1 cellular context compared by ENCODE assay signal in genomic region chr7:158431941-158432347, GRCh38.
TF ChIP-seq lines count a peak whose summit lies in the region.

No MANE protein-coding gene starts in this region.

TF ChIP-seq in GM23338, 12 proteins besides CTCF, POLR2A, EP300 and RAD21 (continued from another document):
- TF ChIP-seq REST (IDR thresholded peaks at IDR 0.05; ENCODE audit: unreplicated experiment), result no peak
- no peak for TF ChIP-seq ZNF331 (CRISPR knock-in tag; IDR thresholded peaks at IDR 0.05; ENCODE audit: low read depth)
- TF ChIP-seq ETS1 (IDR thresholded peaks at IDR 0.05), result no peak
- no peak for TF ChIP-seq STAT1 (IDR thresholded peaks at IDR 0.05; ENCODE audit: unreplicated experiment)
